In genomic region chr1:89995595-89996397, GRCh38 we compare ENCODE assay signal across 8 cellular contexts. TPM values are rescaled to one million over a fixed set of nuclear protein-coding genes. Genes with fewer than 3 reads are reported as not detected.
A peak's percentile ranks its signal among the peaks of the same experiment; 100 is the strongest.
DNase-seq lines count a peak whose midpoint lies in the region; ATAC-seq and TF ChIP-seq lines count a peak whose summit lies in the region.

No MANE protein-coding gene starts in this region.

- H3K36me3 Mint-ChIP-seq in memory B cell, result peaks cover 3% of the 10 kb centered on the region

- H3K4me3 ChIP-seq in GM12864 (ENCODE audit: low read depth, low read length), result peak overlapping the region; percentile 84
- peak overlapping the region; percentile 69 to 77 for H3K4me3 ChIP-seq in uterus

- no peak for ATAC-seq in memory B cell (ENCODE audit: low read depth)
- no peak for ATAC-seq in HG03135 (IDR thresholded peaks at IDR 0.05; ENCODE audit: unreplicated experiment)
- ATAC-seq in GM18858 (IDR thresholded peaks at IDR 0.05; ENCODE audit: unreplicated experiment), result no peak

- peak overlapping the region; percentile 94 for H3K27ac ChIP-seq in caudate nucleus (ENCODE audit: low read depth, low read length)
- peak overlapping the region; percentile 91 to 97 for H3K27ac ChIP-seq in uterus

- no peaks in the 10 kb centered on the region for H3K9me3 ChIP-seq in uterus

- peaks cover 20% of the 10 kb centered on the region for H3K4me1 Mint-ChIP-seq in memory B cell

- H3K36me3 ChIP-seq in uterus, result no peaks in the 10 kb centered on the region

- H3K27me3 ChIP-seq in uterus, result no peaks in the 10 kb centered on the region

- DNase-seq in GM12864 (ENCODE audit: low read depth), result no peak
- DNase-seq in NCI-H510A (lab: John Stamatoyannopoulos, UW), result peak; percentile 26
- no peak for DNase-seq in caudate nucleus (lab: John Stamatoyannopoulos, UW)
- no peak for DNase-seq in memory B cell (ENCODE audit: low spot score in 2 of 2)
- no peak for DNase-seq in uterus
- no peak for DNase-seq in NCI-H748 (lab: John Stamatoyannopoulos, UW; ENCODE audit: unreplicated experiment)

- intact Hi-C loops in uterus (cut with DNase I; ENCODE audit: low total_unique reads), result no loop called here

- no peak for TF ChIP-seq POLR2A in uterus (IDR thresholded peaks at IDR 0.05)

- H3K27me3 Mint-ChIP-seq in memory B cell, result peaks cover 2% of the 10 kb centered on the region

- TF ChIP-seq CTCF in GM12864 (IDR thresholded peaks at IDR 0.05; ENCODE audit: low read depth, low read length, missing control alignments) (no peak), uterus (IDR thresholded peaks at IDR 0.05) (no peak)

- peak overlapping the region; percentile 97 for H3K4me3 Mint-ChIP-seq in memory B cell

- no peaks in the 10 kb centered on the region for H3K4me1 ChIP-seq in uterus

- H3K27ac Mint-ChIP-seq in memory B cell, result peak overlapping the region; percentile 97

- no peaks in the 10 kb centered on the region for H3K9me3 Mint-ChIP-seq in memory B cell

RNA-seq across cellular contexts. Expression of gene ZNF326, which starts 0.9 kb away (rescaled TPM):
- 10 to 100 TPM in 3 of 4 donors, 1 to 10 TPM in 1; 6.7 to 43.3 (median 24.1) TPM for total RNA-seq in uterus
